ENCODE assay signal across 10 cellular contexts in the genomic region with DNA sequence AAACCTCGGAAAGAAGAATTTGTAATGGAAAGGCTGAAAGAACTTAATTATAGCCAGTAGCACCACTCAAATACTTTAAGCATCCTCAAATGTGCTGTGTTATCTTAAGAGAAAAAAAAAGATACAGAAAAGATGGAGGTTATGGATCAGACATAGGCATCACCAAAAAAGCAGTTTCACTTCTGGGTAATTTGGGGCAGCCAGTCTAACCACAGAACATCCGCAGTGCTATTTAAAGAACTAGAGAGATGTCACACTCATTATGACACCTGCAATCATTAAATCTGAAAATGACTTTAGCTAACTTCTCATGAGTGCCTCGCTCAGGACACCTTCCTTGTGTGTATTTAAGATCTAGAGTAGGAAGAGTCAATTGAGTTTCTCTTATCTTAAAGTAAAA.
DNase-seq lines count a peak whose midpoint lies in the region; ATAC-seq and TF ChIP-seq lines count a peak whose summit lies in the region.
"Had no signal": no experiment of that assay in that cellular context is flagged by ENCODE, and none has a peak within 500 bp of the region (broad histone marks: within the 10 kb centered on the region; RNA-seq: fewer than 3 reads in every experiment).

No MANE protein-coding gene starts in this region.

- H3K27ac Mint-ChIP-seq in activated CD4-positive, alpha-beta T cell treated with anti-CD3 and anti-CD28 coated beads for 36 hours = peak overlapping the region; percentile 45
- peak overlapping the region; percentile 29 for H3K27ac Mint-ChIP-seq in T-helper 1 cell treated with Interleukin-12 subunit alpha and Interleukin-12 subunit beta and Interleukin-4 antibody, amounts not matched to agents 30 μg/mL and 1 μg/mL, for 36 hours
- peak overlapping the region; percentile 4 for H3K27ac Mint-ChIP-seq in stimulated activated effector memory CD8-positive, alpha-beta T cell treated with anti-CD3 and anti-CD28 coated beads, Interleukin-12 subunit alpha, Interleukin-12 subunit beta, amount 100 ng/mL, for 72 hours

- peaks cover 3% of the 10 kb centered on the region for H3K4me1 ChIP-seq in smooth muscle cell (ENCODE audit: low read depth)

- H3K36me3 Mint-ChIP-seq in activated CD4-positive, alpha-beta T cell treated with anti-CD3 and anti-CD28 coated beads for 36 hours (ENCODE audit: low read depth) = no peaks in the 10 kb centered on the region
- no peaks in the 10 kb centered on the region for H3K36me3 Mint-ChIP-seq in T-helper 1 cell treated with Interleukin-12 subunit alpha and Interleukin-12 subunit beta and Interleukin-4 antibody, amounts not matched to agents 30 μg/mL and 1 μg/mL, for 36 hours (ENCODE audit: low read depth)
- H3K36me3 Mint-ChIP-seq in stimulated activated effector memory CD8-positive, alpha-beta T cell treated with anti-CD3 and anti-CD28 coated beads, Interleukin-12 subunit alpha, Interleukin-12 subunit beta, amount 100 ng/mL, for 72 hours = no peaks in the 10 kb centered on the region

- H3K27ac ChIP-seq in smooth muscle cell (ENCODE audit: low read depth) = no peak overlapping the region
- H3K27ac ChIP-seq: epithelial cell of prostate had no signal

- no peaks in the 10 kb centered on the region for H3K79me2 ChIP-seq in smooth muscle cell (ENCODE audit: low read depth)

- H3K27me3 ChIP-seq in smooth muscle cell (ENCODE audit: low read depth) = no peaks in the 10 kb centered on the region

- H3K9me3 Mint-ChIP-seq in activated CD4-positive, alpha-beta T cell treated with anti-CD3 and anti-CD28 coated beads for 36 hours (ENCODE audit: low read depth) = peaks cover 6% of the 10 kb centered on the region
- H3K9me3 Mint-ChIP-seq in T-helper 1 cell treated with Interleukin-12 subunit alpha and Interleukin-12 subunit beta and Interleukin-4 antibody, amounts not matched to agents 30 μg/mL and 1 μg/mL, for 36 hours = no peaks in the 10 kb centered on the region
- peaks cover 2% of the 10 kb centered on the region for H3K9me3 Mint-ChIP-seq in stimulated activated effector memory CD8-positive, alpha-beta T cell treated with anti-CD3 and anti-CD28 coated beads, Interleukin-12 subunit alpha, Interleukin-12 subunit beta, amount 100 ng/mL, for 72 hours

- 92% methylated on average over 3 of the region's 3 CpGs for WGBS in smooth muscle cell (ENCODE audit: low lambda C conversion rate)

- CTCF ChIA-PET in activated CD4-positive, alpha-beta T cell treated with anti-CD3 and anti-CD28 coated beads for 36 hours (lab: Charles Lee) = interaction anchor here (0.8 to 1.0 kb wide), 2 partner anchors 197 to 199 kb away, joined by 3 to 5 read pairs; no protein-coding TSS in a partner anchor
- CTCF ChIA-PET in HEK293T (lab: Yijun Ruan, JAX) = no interaction called here

- no peaks in the 10 kb centered on the region for H3K9me3 ChIP-seq in smooth muscle cell (replicated peaks; ENCODE audit: low read depth)

- peak; percentile 75 for DNase-seq in activated CD4-positive, alpha-beta T cell treated with anti-CD3 and anti-CD28 coated beads for 36 hours
- DNase-seq in activated CD4-positive, alpha-beta T cell treated with anti-CD3 and anti-CD28 coated beads, Interleukin-2, amount 50 U/mL, for 1 hour = no peak
- peak; percentile 24 to 69 for DNase-seq in stimulated activated effector memory CD8-positive, alpha-beta T cell treated with anti-CD3 and anti-CD28 coated beads, Interleukin-12 subunit alpha, Interleukin-12 subunit beta, amount 100 ng/mL, for 72 hours (ENCODE audit: low spot score in 2 of 2)
- DNase-seq in smooth muscle cell (lab: John Stamatoyannopoulos, UW; ENCODE audit: unreplicated experiment) = no peak
- no peak for DNase-seq in HCEC 1CT
- DNase-seq in HEK293T (ENCODE audit: extremely low spot score) = no peak
- DNase-seq: NCI-H226 had no signal

- no peaks in the 10 kb centered on the region for H4K20me1 ChIP-seq in smooth muscle cell (ENCODE audit: low read depth)

- no peak overlapping the region for H3K9ac ChIP-seq in smooth muscle cell (ENCODE audit: low read depth)

- no peaks in the 10 kb centered on the region for H3F3A ChIP-seq in smooth muscle cell (ENCODE audit: low read depth)

- TF ChIP-seq CTCF in smooth muscle cell (IDR thresholded peaks at IDR 0.05; ENCODE audit: borderline replicate concordance, insufficient read depth, poor library complexity, severe bottlenecking) = no peak

- no peak overlapping the region for H3K4me3 Mint-ChIP-seq in activated CD4-positive, alpha-beta T cell treated with anti-CD3 and anti-CD28 coated beads for 36 hours
- peak overlapping the region; percentile 23 for H3K4me3 Mint-ChIP-seq in T-helper 1 cell treated with Interleukin-12 subunit alpha and Interleukin-12 subunit beta and Interleukin-4 antibody, amounts not matched to agents 30 μg/mL and 1 μg/mL, for 36 hours
- H3K4me3 Mint-ChIP-seq in stimulated activated effector memory CD8-positive, alpha-beta T cell treated with anti-CD3 and anti-CD28 coated beads, Interleukin-12 subunit alpha, Interleukin-12 subunit beta, amount 100 ng/mL, for 72 hours = peak overlapping the region; percentile 14

- no peak overlapping the region for H2AFZ ChIP-seq in smooth muscle cell (ENCODE audit: low read depth)

- no peak overlapping the region for H3K4me3 ChIP-seq in smooth muscle cell

- POLR2A ChIA-PET in activated CD4-positive, alpha-beta T cell treated with anti-CD3 and anti-CD28 coated beads for 36 hours (lab: Charles Lee) = interaction anchor here (0.7 kb wide), 1 partner anchor 127 kb away, joined by 9 read pairs; no protein-coding TSS in a partner anchor
- POLR2A ChIA-PET in HEK293T (lab: Yijun Ruan, JAX) = no interaction called here

- intact Hi-C loops in activated CD4-positive, alpha-beta T cell treated with anti-CD3 and anti-CD28 coated beads for 36 hours (cut with DNase I, micrococcal nuclease) = loop anchor here (1.0 to 10.0 kb wide), 4 partner anchors 192 to 537 kb away; a partner anchor contains a TSS

- H3K4me1 Mint-ChIP-seq in activated CD4-positive, alpha-beta T cell treated with anti-CD3 and anti-CD28 coated beads for 36 hours = peaks cover 39% of the 10 kb centered on the region
- H3K4me1 Mint-ChIP-seq in T-helper 1 cell treated with Interleukin-12 subunit alpha and Interleukin-12 subunit beta and Interleukin-4 antibody, amounts not matched to agents 30 μg/mL and 1 μg/mL, for 36 hours (ENCODE audit: low read depth) = peaks cover 47% of the 10 kb centered on the region
- H3K4me1 Mint-ChIP-seq in stimulated activated effector memory CD8-positive, alpha-beta T cell treated with anti-CD3 and anti-CD28 coated beads, Interleukin-12 subunit alpha, Interleukin-12 subunit beta, amount 100 ng/mL, for 72 hours = peaks cover 50% of the 10 kb centered on the region

- H3K27me3 Mint-ChIP-seq in activated CD4-positive, alpha-beta T cell treated with anti-CD3 and anti-CD28 coated beads for 36 hours = peaks cover 2% of the 10 kb centered on the region
- H3K27me3 Mint-ChIP-seq in T-helper 1 cell treated with Interleukin-12 subunit alpha and Interleukin-12 subunit beta and Interleukin-4 antibody, amounts not matched to agents 30 μg/mL and 1 μg/mL, for 36 hours (ENCODE audit: low read depth) = peaks cover 20% of the 10 kb centered on the region

- ATAC-seq in activated CD4-positive, alpha-beta T cell treated with anti-CD3 and anti-CD28 coated beads for 36 hours = peak; percentile 92
- peak; percentile 94 for ATAC-seq in HG03045 (IDR thresholded peaks at IDR 0.05; ENCODE audit: unreplicated experiment)
- ATAC-seq in stimulated activated effector memory CD8-positive, alpha-beta T cell treated with anti-CD3 and anti-CD28 coated beads, Interleukin-12 subunit alpha, Interleukin-12 subunit beta, amount 100 ng/mL, for 72 hours = peak; percentile 99

- H3K36me3 ChIP-seq in smooth muscle cell (ENCODE audit: low read depth) = no peaks in the 10 kb centered on the region

- H3K4me2 ChIP-seq in smooth muscle cell = no peak overlapping the region

TF ChIP-seq in HEK293T, 16 proteins besides CTCF, POLR2A, EP300 and RAD21:
- no peak for TF ChIP-seq NFRKB (IDR thresholded peaks at IDR 0.05)
- TF ChIP-seq LEF1 (IDR thresholded peaks at IDR 0.05; ENCODE audit: borderline replicate concordance) = no peak
- no peak for TF ChIP-seq ELF4 (IDR thresholded peaks at IDR 0.05)
- no peak for TF ChIP-seq L3MBTL2 (conservative IDR thresholded peaks at IDR 0.05)
- no peak for TF ChIP-seq SP1 (IDR thresholded peaks at IDR 0.05)
- TF ChIP-seq ZNF384 (IDR thresholded peaks at IDR 0.05) = no peak

Comparison
In these comparisons a context has a peak if more than half of its experiments do, and no peak if none do; other contexts are left out.
1. DNase-seq: peak in activated CD4-positive, alpha-beta T cell treated with anti-CD3 and anti-CD28 coated beads for 36 hours (single experiment) and stimulated activated effector memory CD8-positive, alpha-beta T cell treated with anti-CD3 and anti-CD28 coated beads, Interleukin-12 subunit alpha, Interleukin-12 subunit beta, amount 100 ng/mL, for 72 hours (2 of 2); none in activated CD4-positive, alpha-beta T cell treated with anti-CD3 and anti-CD28 coated beads, Interleukin-2, amount 50 U/mL, for 1 hour (single experiment), smooth muscle cell (single experiment), HCEC 1CT (single experiment) and HEK293T (single experiment).
2. Peak in every context shown above with its lines, with median percentiles within 50 percentile points of each other: ATAC-seq and H3K27ac Mint-ChIP-seq.